8 cellular contexts compared by ENCODE assay signal in the genomic region with DNA sequence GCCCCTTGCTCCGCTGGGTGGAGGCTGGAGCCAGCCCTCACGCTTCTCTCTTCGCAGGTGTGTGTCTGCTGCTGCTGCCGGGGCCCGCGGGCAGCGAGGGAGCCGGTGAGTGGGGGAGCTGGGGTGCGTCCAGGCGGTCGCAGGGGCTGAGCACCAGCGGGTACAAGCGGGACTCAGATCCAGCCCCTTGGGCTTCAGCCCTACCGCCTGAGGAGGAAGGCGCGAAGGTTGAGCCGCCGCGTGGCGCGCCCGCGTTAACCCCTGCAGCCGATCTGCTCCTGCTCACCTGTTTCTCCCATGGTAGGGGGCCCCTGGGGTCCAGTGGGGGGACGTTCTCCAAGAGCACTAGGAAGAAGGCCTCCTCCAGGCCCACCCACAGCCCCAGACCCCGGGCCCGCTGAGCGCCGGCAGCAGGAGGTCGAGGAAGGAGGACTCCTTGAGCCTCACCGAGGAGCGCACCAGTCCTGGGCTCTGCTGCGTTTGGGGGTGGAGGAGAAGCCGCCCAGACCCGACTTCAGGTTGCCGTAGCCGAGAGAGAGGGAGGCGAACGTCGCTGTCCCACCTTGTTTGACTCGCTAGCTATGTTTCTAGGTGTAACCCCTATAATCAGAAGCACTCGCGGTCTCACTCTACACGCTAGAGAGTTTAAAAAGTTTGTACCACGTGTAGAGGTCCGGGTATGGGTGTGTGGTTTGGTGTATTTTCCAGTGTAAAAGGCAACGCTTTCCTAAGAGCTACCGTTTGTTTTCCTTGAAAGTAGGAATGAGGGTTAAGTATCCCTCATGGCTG. TPM values are rescaled to one million over a fixed set of nuclear protein-coding genes. Genes with fewer than 3 reads are reported as not detected.
DNase-seq lines count a peak whose midpoint lies in the region; ATAC-seq, FAIRE-seq and TF ChIP-seq lines count a peak whose summit lies in the region.

No MANE protein-coding gene starts in this region.

- H3K36me3 ChIP-seq in CD4-positive, alpha-beta memory T cell (ENCODE audit: insufficient read depth, low read length): no peaks in the 10 kb centered on the region
- H3K36me3 ChIP-seq in PC-9 (ENCODE audit: low read depth): no peaks in the 10 kb centered on the region

- CTCF ChIA-PET in CD4-positive, alpha-beta memory T cell (lab: Charles Lee; ENCODE audit: partially characterized antibody): no interaction called here
- CTCF ChIA-PET in activated CD8-positive, alpha-beta memory T cell treated with anti-CD3 and anti-CD28 coated beads, Interleukin-2, amount 10 ng/mL, durations not matched to agents 7 days and 5 days (lab: Charles Lee): no interaction called here
- CTCF ChIA-PET in PC-9 (lab: Charles Lee): no interaction called here

- no peaks in the 10 kb centered on the region for H4K20me1 ChIP-seq in PC-9 (ENCODE audit: insufficient read depth)

- peak overlapping the region; percentile 57 to 86 (median 72) for H3K4me3 Mint-ChIP-seq in CD4-positive, alpha-beta memory T cell
- H3K4me3 Mint-ChIP-seq in activated CD8-positive, alpha-beta memory T cell treated with anti-CD3 and anti-CD28 coated beads, Interleukin-2, amount 10 ng/mL, durations not matched to agents 7 days and 5 days: peak overlapping the region; percentile 70
- peak overlapping the region; percentile 79 for H3K4me3 Mint-ChIP-seq in progenitor cell of endocrine pancreas (ENCODE audit: low read depth)

- no peak for TF ChIP-seq POLR2A in H54 (IDR thresholded peaks at IDR 0.05; ENCODE audit: low read depth, low read length)

- no TSS peak for BruUV-seq in PC-9 (replicated peaks; lab: Mats Ljungman, UMichigan)

- H2AFZ ChIP-seq in PC-9: no peak overlapping the region

- peak; percentile 46 for ATAC-seq in GM19395 (IDR thresholded peaks at IDR 0.05; ENCODE audit: unreplicated experiment)
- peak; percentile 41 for ATAC-seq in HG03354 (IDR thresholded peaks at IDR 0.05; ENCODE audit: poor library complexity, severe bottlenecking, unreplicated experiment)
- ATAC-seq in activated CD8-positive, alpha-beta memory T cell treated with anti-CD3 and anti-CD28 coated beads, Interleukin-2, amount 10 ng/mL, durations not matched to agents 7 days and 5 days: peak; percentile 37

- H3K79me2 ChIP-seq in PC-9 (ENCODE audit: low read depth): no peaks in the 10 kb centered on the region

- POLR2A ChIA-PET in CD4-positive, alpha-beta memory T cell (lab: Charles Lee; ENCODE audit: partially characterized antibody): no interaction called here
- POLR2A ChIA-PET in PC-9 (lab: Charles Lee; ENCODE audit: unreplicated experiment): no interaction called here

- peak in 1 of 5 donors; percentile 2 for DNase-seq in CD4-positive, alpha-beta memory T cell
- DNase-seq in activated CD8-positive, alpha-beta memory T cell treated with anti-CD3 and anti-CD28 coated beads, Interleukin-2, amount 10 ng/mL, durations not matched to agents 7 days and 5 days: no peak
- DNase-seq in germinal center (ENCODE audit: low spot score) (peak; percentile 42), progenitor cell of endocrine pancreas (ENCODE audit: low spot score, unreplicated experiment) (peak; percentile 28), H54 (ENCODE audit: insufficient read length, low spot score) (no peak), PC-9 (no peak)

- H3K27ac ChIP-seq in CD4-positive, alpha-beta memory T cell (ENCODE audit: low read depth, low read length): no peak overlapping the region
- H3K27ac ChIP-seq in PC-9: no peak overlapping the region

- no peak overlapping the region for H3K4me3 ChIP-seq in CD4-positive, alpha-beta memory T cell (ENCODE audit: low read length in 2 of 2)
- no peak overlapping the region for H3K4me3 ChIP-seq in PC-9

- peaks cover 2 to 17% (median 10%) of the 10 kb centered on the region in 4 donors for H3K4me1 Mint-ChIP-seq in CD4-positive, alpha-beta memory T cell
- peaks cover 14% of the 10 kb centered on the region for H3K4me1 Mint-ChIP-seq in activated CD8-positive, alpha-beta memory T cell treated with anti-CD3 and anti-CD28 coated beads, Interleukin-2, amount 10 ng/mL, durations not matched to agents 7 days and 5 days
- peaks cover 5% of the 10 kb centered on the region for H3K4me1 Mint-ChIP-seq in progenitor cell of endocrine pancreas (ENCODE audit: low read depth)

- no peak overlapping the region for H3K27ac Mint-ChIP-seq in CD4-positive, alpha-beta memory T cell
- H3K27ac Mint-ChIP-seq in activated CD8-positive, alpha-beta memory T cell treated with anti-CD3 and anti-CD28 coated beads, Interleukin-2, amount 10 ng/mL, durations not matched to agents 7 days and 5 days: no peak overlapping the region
- peak overlapping the region; percentile 70 for H3K27ac Mint-ChIP-seq in progenitor cell of endocrine pancreas

- H3K4me1 ChIP-seq in CD4-positive, alpha-beta memory T cell (ENCODE audit: insufficient read depth, low read length): peaks cover 15% of the 10 kb centered on the region
- H3K4me1 ChIP-seq in PC-9 (replicated peaks; ENCODE audit: insufficient read depth): no peaks in the 10 kb centered on the region

- TF ChIP-seq CTCF in progenitor cell of endocrine pancreas (IDR thresholded peaks at IDR 0.05; ENCODE audit: unreplicated experiment): no peak
- TF ChIP-seq CTCF in PC-9 (conservative IDR thresholded peaks at IDR 0.05): no peak

- no peaks in the 10 kb centered on the region for H3F3A ChIP-seq in PC-9 (ENCODE audit: insufficient read depth, low read depth)

- H3K36me3 Mint-ChIP-seq in CD4-positive, alpha-beta memory T cell: no peaks in the 10 kb centered on the region
- H3K36me3 Mint-ChIP-seq in activated CD8-positive, alpha-beta memory T cell treated with anti-CD3 and anti-CD28 coated beads, Interleukin-2, amount 10 ng/mL, durations not matched to agents 7 days and 5 days: peaks cover 1% of the 10 kb centered on the region
- H3K36me3 Mint-ChIP-seq in progenitor cell of endocrine pancreas (ENCODE audit: insufficient read depth): no peaks in the 10 kb centered on the region

- H3K27me3 ChIP-seq in CD4-positive, alpha-beta memory T cell (ENCODE audit: insufficient read depth, low read length): peaks cover 3% of the 10 kb centered on the region
- H3K27me3 ChIP-seq in PC-9 (ENCODE audit: insufficient read depth, low read depth): no peaks in the 10 kb centered on the region

- no peaks in the 10 kb centered on the region for H3K9me3 ChIP-seq in CD4-positive, alpha-beta memory T cell (ENCODE audit: control insufficient read depth in 1 of 2, low read length in 2 of 2)
- no peaks in the 10 kb centered on the region for H3K9me3 ChIP-seq in PC-9 (ENCODE audit: insufficient read depth, low read depth)

- FAIRE-seq in H54 (lab: Jason Lieb, UNC): no peak

- H3K4me2 ChIP-seq in PC-9: no peak overlapping the region

- H3K9me2 ChIP-seq in PC-9 (ENCODE audit: insufficient read depth): no peaks in the 10 kb centered on the region

- peaks cover 26 to 39% of the 10 kb centered on the region in 2 donors for H3K27me3 Mint-ChIP-seq in CD4-positive, alpha-beta memory T cell
- H3K27me3 Mint-ChIP-seq in activated CD8-positive, alpha-beta memory T cell treated with anti-CD3 and anti-CD28 coated beads, Interleukin-2, amount 10 ng/mL, durations not matched to agents 7 days and 5 days: peaks cover 61% of the 10 kb centered on the region
- H3K27me3 Mint-ChIP-seq in progenitor cell of endocrine pancreas: peaks cover 39% of the 10 kb centered on the region

- H3K9me3 Mint-ChIP-seq in CD4-positive, alpha-beta memory T cell: no peaks in the 10 kb centered on the region
- no peaks in the 10 kb centered on the region for H3K9me3 Mint-ChIP-seq in activated CD8-positive, alpha-beta memory T cell treated with anti-CD3 and anti-CD28 coated beads, Interleukin-2, amount 10 ng/mL, durations not matched to agents 7 days and 5 days (ENCODE audit: low read depth)
- no peaks in the 10 kb centered on the region for H3K9me3 Mint-ChIP-seq in progenitor cell of endocrine pancreas (ENCODE audit: low read depth)

- intact Hi-C loops in CD4-positive, alpha-beta memory T cell (cut with micrococcal nuclease): no loop called here
- intact Hi-C loops in PC-9 (cut with micrococcal nuclease; ENCODE audit: unreplicated experiment): no loop called here

RNA-seq across cellular contexts. Expression of a gene that starts 0.8 kb away (rescaled TPM):
- total RNA-seq in CD4-positive, alpha-beta memory T cell: not detected
- polyA plus RNA-seq in CD4-positive, alpha-beta memory T cell: 1 to 10 TPM in 1 of 2 donors, under 1 TPM in 1; 0.27 to 1.8 TPM
- total RNA-seq in activated CD8-positive, alpha-beta memory T cell treated with anti-CD3 and anti-CD28 coated beads, Interleukin-2, amount 10 ng/mL, durations not matched to agents 7 days and 5 days: 1 to 10 TPM; 1.9 to 5.0 TPM
- total RNA-seq in progenitor cell of endocrine pancreas (26.9 and 32.5 TPM in 2 replicates), PC-9 (2021) (1.4 and 1.5 TPM in 2 replicates)

Comparison
In these comparisons a context has a peak if more than half of its experiments do, and no peak if none do; other contexts are left out.
1. DNase-seq: peak in germinal center (single experiment) and progenitor cell of endocrine pancreas (single experiment); none in activated CD8-positive, alpha-beta memory T cell treated with anti-CD3 and anti-CD28 coated beads, Interleukin-2, amount 10 ng/mL, durations not matched to agents 7 days and 5 days (single experiment), H54 (single experiment) and PC-9 (0 of 2).
2. Peak in every context shown above with its lines, with median percentiles within 50 percentile points of each other: H3K4me3 Mint-ChIP-seq and ATAC-seq.